Comparison of ENCODE assay signal across 31 cellular contexts in the genomic region with DNA sequence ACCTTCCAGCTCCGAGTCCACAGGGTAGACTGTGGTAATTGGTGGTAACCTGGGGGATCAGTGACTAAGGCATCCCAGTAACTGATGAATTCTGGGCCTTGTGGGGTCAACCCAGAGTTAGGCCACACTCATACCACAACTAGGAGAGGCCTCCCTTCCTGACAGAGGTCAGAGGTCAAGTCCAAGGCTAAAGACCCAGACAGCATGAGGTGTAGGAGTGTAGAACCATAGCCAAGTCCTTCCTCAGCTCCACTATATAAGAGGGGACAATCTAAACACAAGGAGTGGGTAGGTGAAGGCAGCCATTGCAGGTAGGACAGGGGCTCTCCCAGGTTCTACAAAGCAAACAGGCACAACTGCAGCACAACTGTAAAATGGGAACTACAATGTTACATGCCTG. TPM values are rescaled to one million over a fixed set of nuclear protein-coding genes. Genes with fewer than 3 reads are reported as not detected.
DNase-seq lines count a peak whose midpoint lies in the region; ATAC-seq, FAIRE-seq and TF ChIP-seq lines count a peak whose summit lies in the region.
"Had no signal": no experiment of that assay in that cellular context is flagged by ENCODE, and none has a peak within 500 bp of the region (broad histone marks: within the 10 kb centered on the region; RNA-seq: fewer than 3 reads in every experiment).

No MANE protein-coding gene starts in this region.

- WGBS in body of pancreas, 2 donors = 65 to 69% methylated on average over 1 of the region's 1 CpG
- WGBS in pancreas, 2 donors = 83 to 88% methylated on average over 1 of the region's 1 CpG
- WGBS in ovary, 3 donors = 86 to 91% (median 91%) methylated on average over 1 of the region's 1 CpG

- H3K4me3 Mint-ChIP-seq in IgD-negative memory B cell = peak overlapping the region in 3 of 4 donors; percentile 8 to 19 (median 14)
- H3K4me3 Mint-ChIP-seq: activated CD8-positive, alpha-beta memory T cell treated with anti-CD3 and anti-CD28 coated beads, Interleukin-2, amount 10 ng/mL, durations not matched to agents 7 days and 5 days; activated T-cell treated with anti-CD3 and anti-CD28 coated beads, Interleukin-2, amount 50 U/mL, for 72 hours; endodermal cell; stimulated activated effector memory CD8-positive, alpha-beta T cell treated with anti-CD3 and anti-CD28 coated beads, Interleukin-12 subunit alpha, Interleukin-12 subunit beta, amount 100 ng/mL, for 72 hours had no signal

- TF ChIP-seq CTCF in 22Rv1 (IDR thresholded peaks at IDR 0.05) = no peak
- no peak for TF ChIP-seq CTCF in body of pancreas (IDR thresholded peaks at IDR 0.05)
- no peak for TF ChIP-seq CTCF in pancreas (IDR thresholded peaks at IDR 0.05)
- no peak for TF ChIP-seq CTCF in kidney (IDR thresholded peaks at IDR 0.05; ENCODE audit: borderline replicate concordance, extremely low read depth, insufficient read depth)
- no peak for TF ChIP-seq CTCF in ovary (IDR thresholded peaks at IDR 0.05)

- intact Hi-C loops in body of pancreas (cut with DNase I) = no loop called here
- intact Hi-C loops in pancreas (cut with DNase I) = no loop called here
- intact Hi-C loops in kidney (cut with DNase I) = no loop called here
- intact Hi-C loops in ovary (cut with DNase I) = no loop called here

- no peak for ATAC-seq in body of pancreas
- no peak for ATAC-seq in pancreas
- ATAC-seq: A549; activated CD8-positive, alpha-beta memory T cell treated with anti-CD3 and anti-CD28 coated beads, Interleukin-2, amount 10 ng/mL, durations not matched to agents 7 days and 5 days; activated T-cell treated with anti-CD3 and anti-CD28 coated beads, Interleukin-2, amount 50 U/mL, for 72 hours; esophagus mucosa; HCT116; left ventricle myocardium superior; stimulated activated effector memory CD8-positive, alpha-beta T cell treated with anti-CD3 and anti-CD28 coated beads, Interleukin-12 subunit alpha, Interleukin-12 subunit beta, amount 100 ng/mL, for 72 hours had no signal

- no peaks in the 10 kb centered on the region for H3K27me3 Mint-ChIP-seq in IgD-negative memory B cell
- H3K27me3 Mint-ChIP-seq: activated CD8-positive, alpha-beta memory T cell treated with anti-CD3 and anti-CD28 coated beads, Interleukin-2, amount 10 ng/mL, durations not matched to agents 7 days and 5 days had no signal

- FAIRE-seq in pancreas (lab: Jason Lieb, UNC) (no peak), kidney (lab: Jason Lieb, UNC) (no peak)
- FAIRE-seq: A549 had no signal

- H3K27me3 ChIP-seq in body of pancreas = no peaks in the 10 kb centered on the region
- H3K27me3 ChIP-seq in pancreas = no peaks in the 10 kb centered on the region
- no peaks in the 10 kb centered on the region for H3K27me3 ChIP-seq in ovary
- H3K27me3 ChIP-seq: SJSA1, upper lobe of left lung had no signal

- DNase-seq in body of pancreas (no peak), pancreas (no peak), NCI-H1092 treated with DMSO at 0.1 percent for 48 hours (lab: John Stamatoyannopoulos, UW) (no peak), kidney (no peak), 8988T (no peak), ovary (no peak)
- DNase-seq: activated CD8-positive, alpha-beta memory T cell treated with anti-CD3 and anti-CD28 coated beads, Interleukin-2, amount 10 ng/mL, durations not matched to agents 7 days and 5 days; activated naive CD4-positive, alpha-beta T cell treated with Interleukin-2 at 50 U/mL for 16 hours; activated T-cell treated with anti-CD3 and anti-CD28 coated beads, Interleukin-2, amount 50 U/mL, for 72 hours; central memory CD4-positive, alpha-beta T cell; COR-L47; endodermal cell; IMR-90; islet precursor cell; left ventricle myocardium superior; NCI-H1092; NCI-H1694 treated with DMSO at 0.1 percent for 48 hours; NCI-H510A; RPMI8226; upper lobe of left lung had no signal

- TF ChIP-seq EP300 in ovary (IDR thresholded peaks at IDR 0.05) = no peak

- peaks cover 51 to 73% (median 62%) of the 10 kb centered on the region in 3 donors for H3K4me1 Mint-ChIP-seq in IgD-negative memory B cell

- H3K27ac Mint-ChIP-seq in IgD-negative memory B cell = peak overlapping the region; percentile 31 to 98 (median 92)
- H3K27ac Mint-ChIP-seq: activated CD8-positive, alpha-beta memory T cell treated with anti-CD3 and anti-CD28 coated beads, Interleukin-2, amount 10 ng/mL, durations not matched to agents 7 days and 5 days; activated T-cell treated with anti-CD3 and anti-CD28 coated beads, Interleukin-2, amount 50 U/mL, for 72 hours; endodermal cell had no signal

- H3K27ac ChIP-seq in 22Rv1 (peak overlapping the region; percentile 62; the same call in 1 of the 2 replicates), body of pancreas (peak overlapping the region; percentile 52 to 95 (median 76)), pancreas (peak overlapping the region; percentile 51 to 84 (median 68)), kidney (ENCODE audit: low read depth in 2 of 2, low read length in 2 of 2) (no peak overlapping the region), ovary (no peak overlapping the region)
- H3K27ac ChIP-seq: A549, SJSA1 had no signal

- H3K36me3 Mint-ChIP-seq in IgD-negative memory B cell = peaks cover 5% of the 10 kb centered on the region

- H3K9me3 ChIP-seq in body of pancreas (no peaks in the 10 kb centered on the region), pancreas (no peaks in the 10 kb centered on the region), kidney (ENCODE audit: control insufficient read depth in 1 of 2, low read length in 2 of 2) (no peaks in the 10 kb centered on the region), ovary (no peaks in the 10 kb centered on the region)
- H3K9me3 ChIP-seq: A549, SJSA1, upper lobe of left lung had no signal

- H3K9ac ChIP-seq in kidney (ENCODE audit: low read length in 2 of 2) = no peak overlapping the region

- H3K36me3 ChIP-seq in body of pancreas (replicated peaks in 1 of 2; ENCODE audit: insufficient read depth in 1 of 2, low read depth in 2 of 2) (no peaks in the 10 kb centered on the region), pancreas (no peaks in the 10 kb centered on the region), kidney (ENCODE audit: control insufficient read depth in 1 of 2, insufficient read depth in 2 of 2, low read length in 2 of 2) (peaks cover 0 to 2% of the 10 kb centered on the region in 2 donors), ovary (no peaks in the 10 kb centered on the region)

- H3K4me3 ChIP-seq in body of pancreas (no peak overlapping the region), pancreas (no peak overlapping the region), kidney (ENCODE audit: low read length in 2 of 2) (no peak overlapping the region), ovary (no peak overlapping the region)
- H3K4me3 ChIP-seq: A549, SJSA1, upper lobe of left lung had no signal

- H3K4me1 ChIP-seq in body of pancreas (peaks cover 92% of the 10 kb centered on the region), pancreas (peaks cover 46 to 65% (median 61%) of the 10 kb centered on the region in 3 donors), kidney (ENCODE audit: control insufficient read depth in 1 of 2, insufficient read depth in 1 of 2, low read depth in 1 of 2, low read length in 2 of 2) (peaks cover 28 to 34% of the 10 kb centered on the region in 2 donors), ovary (ENCODE audit: insufficient read depth) (peaks cover 3% of the 10 kb centered on the region)

- TF ChIP-seq POLR2A in body of pancreas (IDR thresholded peaks at IDR 0.05) (no peak), ovary (IDR thresholded peaks at IDR 0.05) (no peak)

- H3K9me3 Mint-ChIP-seq in IgD-negative memory B cell = no peaks in the 10 kb centered on the region
- H3K9me3 Mint-ChIP-seq: activated T-cell treated with anti-CD3 and anti-CD28 coated beads, Interleukin-2, amount 50 U/mL, for 72 hours; endodermal cell; stimulated activated effector memory CD8-positive, alpha-beta T cell treated with anti-CD3 and anti-CD28 coated beads, Interleukin-12 subunit alpha, Interleukin-12 subunit beta, amount 100 ng/mL, for 72 hours had no signal

RNA-seq across cellular contexts. Expression of a gene that starts 4.6 kb away (rescaled TPM):
- polyA plus RNA-seq in IgD-negative memory B cell = 45.9 TPM
- 10 to 100 TPM; 45.5 to 66.9 TPM for total RNA-seq in body of pancreas
- total RNA-seq in pancreas = 10 to 100 TPM; 27.5 to 49.9 (median 40.7) TPM
- 10 to 100 TPM; 28.3 to 31.7 TPM for polyA plus RNA-seq in pancreas
- total RNA-seq in kidney = 82.9 TPM
- polyA plus RNA-seq in kidney (ENCODE audit: insufficient read depth, low read depth, low replicate concordance) = 50.5 TPM
- total RNA-seq in ovary = 10 to 100 TPM; 19.0 to 54.0 (median 36.8) TPM
- polyA plus RNA-seq in ovary = 10 to 100 TPM; 17.7 to 43.6 TPM

RNA-seq across cellular contexts. Expression of a gene that starts 54.6 kb away (rescaled TPM):
- polyA plus RNA-seq in IgD-negative memory B cell (not detected), pancreas (under 1 TPM in 1 of 2 donors, not detected in 1; 0.09 TPM), kidney (ENCODE audit: insufficient read depth, low read depth, low replicate concordance) (not detected), ovary (not detected)
- total RNA-seq in body of pancreas (not detected), pancreas (not detected), kidney (not detected), ovary (not detected)
- total RNA-seq: activated CD8-positive, alpha-beta memory T cell treated with anti-CD3 and anti-CD28 coated beads, Interleukin-2, amount 10 ng/mL, durations not matched to agents 7 days and 5 days; activated T-cell treated with anti-CD3 and anti-CD28 coated beads, Interleukin-2, amount 50 U/mL, for 72 hours; endodermal cell; esophagus mucosa; fibroblast of villous mesenchyme; G401; IMR-90; left ventricle myocardium superior; myocyte; pulmonary artery endothelial cell; SJSA1; upper lobe of left lung had no signal
- polyA plus RNA-seq: A549, IMR-90 had no signal

Comparison
In these comparisons a context has a peak if more than half of its experiments do, and no peak if none do; other contexts are left out.
1. H3K27ac ChIP-seq: peak in 22Rv1 (single experiment), body of pancreas (4 of 4) and pancreas (4 of 4); none in kidney (0 of 2) and ovary (0 of 2).